8 cellular contexts compared by ENCODE assay signal in the genomic region with DNA sequence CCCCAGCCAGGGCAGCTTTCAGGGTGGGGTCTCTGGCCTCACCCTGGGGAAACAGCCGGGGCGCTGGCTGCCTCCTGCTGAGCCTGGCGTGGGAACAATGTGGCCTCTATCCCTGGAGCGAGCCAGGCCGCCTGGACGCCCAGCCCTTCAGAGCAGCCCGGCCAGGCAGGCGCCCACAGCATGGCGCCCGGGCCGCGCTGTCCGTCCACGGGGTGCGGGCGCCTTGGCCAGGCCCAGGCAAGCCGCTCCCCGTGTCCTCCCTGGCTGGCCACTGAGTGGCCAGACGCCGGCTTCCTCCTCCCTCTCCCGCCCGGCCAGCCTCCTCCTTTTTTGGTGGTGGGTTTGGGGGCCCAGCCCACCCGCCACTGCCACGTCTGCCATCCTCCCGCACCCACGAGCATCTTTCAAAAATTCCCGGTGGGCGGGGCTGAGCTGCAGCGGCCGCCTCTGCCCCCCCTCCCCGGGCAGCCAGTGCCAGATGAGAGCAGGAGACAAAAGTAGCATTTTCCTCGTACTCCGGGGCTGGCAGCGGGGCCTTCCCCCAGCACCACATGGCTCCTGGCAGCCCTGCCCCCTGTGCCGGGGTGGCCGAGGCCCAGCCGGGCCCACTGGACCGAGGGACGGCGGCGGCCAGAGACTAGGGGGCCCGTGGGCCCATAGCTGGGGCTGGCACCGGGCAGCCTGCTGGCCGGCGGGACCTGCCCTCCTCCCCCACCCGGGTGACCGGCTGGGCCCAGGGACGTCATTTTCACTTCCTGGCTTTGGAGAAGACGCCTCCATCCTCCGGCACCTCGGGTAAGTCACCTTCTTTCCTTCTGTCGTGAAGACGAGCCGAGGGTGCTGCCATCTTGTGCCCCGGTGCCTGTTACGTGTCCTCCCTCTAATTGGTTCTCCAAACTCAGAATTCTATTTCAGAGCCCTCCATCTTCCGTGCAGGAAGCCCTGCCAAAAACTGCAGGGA.
DNase-seq lines count a peak whose midpoint lies in the region; ATAC-seq and TF ChIP-seq lines count a peak whose summit lies in the region.

No MANE protein-coding gene starts in this region.

- no peak overlapping the region for H2AFZ ChIP-seq in PC-3 (ENCODE audit: low read length)
- H2AFZ ChIP-seq in fibroblast of lung (ENCODE audit: low read length): no peak overlapping the region

- POLR2A ChIA-PET in PC-3 (lab: Charles Lee; ENCODE audit: unreplicated experiment): interaction anchor here (0.5 to 1.0 kb wide), 4 partner anchors 9 to 104 kb away, joined by 3 to 8 read pairs (median 4); no protein-coding TSS in a partner anchor
- POLR2A ChIA-PET in activated CD8-positive, alpha-beta T cell treated with anti-CD3 and anti-CD28 coated beads for 36 hours (lab: Charles Lee): no interaction called here

- no peaks in the 10 kb centered on the region for H3K27me3 ChIP-seq in PC-3 (ENCODE audit: low read length)
- no peaks in the 10 kb centered on the region for H3K27me3 ChIP-seq in fibroblast of lung (ENCODE audit: control insufficient read depth, insufficient read depth, low read length)

- TF ChIP-seq CTCF in PC-3 (conservative IDR thresholded peaks at IDR 0.05; ENCODE audit: low read depth, low read length): no peak
- TF ChIP-seq CTCF in fibroblast of lung (conservative IDR thresholded peaks at IDR 0.05 in 1 of 2, IDR thresholded peaks at IDR 0.05 in 1 of 2; ENCODE audit: low read depth in 1 of 2, low read length in 2 of 2): no peak
- TF ChIP-seq CTCF in activated CD8-positive, alpha-beta T cell treated with anti-CD3 and anti-CD28 coated beads for 36 hours (IDR thresholded peaks at IDR 0.05): no peak

- H3K36me3 Mint-ChIP-seq in activated CD8-positive, alpha-beta T cell treated with anti-CD3 and anti-CD28 coated beads for 36 hours (ENCODE audit: low read depth): no peaks in the 10 kb centered on the region

- H3K4me3 ChIP-seq in PC-3 (ENCODE audit: low read length): peak overlapping the region; percentile 94
- peak overlapping the region; percentile 41 to 98 (median 82) for H3K4me3 ChIP-seq in fibroblast of lung (replicated peaks in 1 of 4; ENCODE audit: control extremely low read depth in 1 of 4, insufficient read depth in 1 of 4, low read depth in 3 of 4, low read length in 4 of 4)

- H3K27ac Mint-ChIP-seq in activated CD8-positive, alpha-beta T cell treated with anti-CD3 and anti-CD28 coated beads for 36 hours: no peak overlapping the region

- H4K20me1 ChIP-seq in PC-3 (ENCODE audit: low read length) (peaks cover 4% of the 10 kb centered on the region; the same call in 1 of the 2 replicates), fibroblast of lung (ENCODE audit: control insufficient read depth, extremely low read depth, insufficient read depth, low read length) (no peaks in the 10 kb centered on the region)

- H3K27ac ChIP-seq in PC-3 (ENCODE audit: low read length) (peak overlapping the region; percentile 99), fibroblast of lung (ENCODE audit: insufficient read depth, low read length) (peak overlapping the region; percentile 97)

- H3K4me1 ChIP-seq in PC-3 (ENCODE audit: insufficient read depth, low read length): peaks cover 57% of the 10 kb centered on the region
- peaks cover 19% of the 10 kb centered on the region for H3K4me1 ChIP-seq in fibroblast of lung (ENCODE audit: control insufficient read depth, extremely low read depth, insufficient read depth, low read length)

- intact Hi-C loops in PC-3 (cut with micrococcal nuclease) (no loop called here), posterior vena cava (cut with DNase I) (loop anchor here in 1 of 2 donors (10.0 kb wide), 1 partner anchor 745 kb away; no protein-coding TSS in a partner anchor)
- intact Hi-C loops in activated CD8-positive, alpha-beta T cell treated with anti-CD3 and anti-CD28 coated beads for 36 hours (cut with micrococcal nuclease): no loop called here

- CTCF ChIA-PET in PC-3 (lab: Charles Lee): no interaction called here
- CTCF ChIA-PET in activated CD8-positive, alpha-beta T cell treated with anti-CD3 and anti-CD28 coated beads for 36 hours (lab: Charles Lee): interaction anchor here (1.7 to 2.0 kb wide), 2 partner anchors 74 to 288 kb away, joined by 4 to 5 read pairs; no protein-coding TSS in a partner anchor

- peak overlapping the region; percentile 99 for H3K9ac ChIP-seq in PC-3 (ENCODE audit: low read length)
- H3K9ac ChIP-seq in fibroblast of lung (ENCODE audit: insufficient read depth, low read length): peak overlapping the region; percentile 87

- H3K4me2 ChIP-seq in PC-3 (ENCODE audit: low read length): peak overlapping the region; percentile 100
- peak overlapping the region; percentile 97 for H3K4me2 ChIP-seq in fibroblast of lung (ENCODE audit: extremely low read depth, insufficient read depth, low read length)

- DNase-seq in DMS 273 treated with DMSO at 0.1 percent for 48 hours (lab: John Stamatoyannopoulos, UW) (peak; percentile 51), PC-3 (peak; percentile 79), fibroblast of lung (ENCODE audit: low read depth in 2 of 2) (peak; percentile 71 to 94), posterior vena cava (ENCODE audit: low spot score) (peak; percentile 95), NCI-H510A treated with DMSO at 0.1 percent for 48 hours (lab: John Stamatoyannopoulos, UW) (no peak)
- no peak for DNase-seq in activated CD8-positive, alpha-beta T cell treated with anti-CD3 and anti-CD28 coated beads for 36 hours

- peaks cover 100% of the 10 kb centered on the region for H3K79me2 ChIP-seq in PC-3 (ENCODE audit: low read length)
- H3K79me2 ChIP-seq in fibroblast of lung (ENCODE audit: control insufficient read depth, insufficient read depth, low read length): peaks cover 100% of the 10 kb centered on the region

- H3K9me3 Mint-ChIP-seq in activated CD8-positive, alpha-beta T cell treated with anti-CD3 and anti-CD28 coated beads for 36 hours: no peaks in the 10 kb centered on the region

- no peaks in the 10 kb centered on the region for H3K9me3 ChIP-seq in PC-3 (ENCODE audit: low read length)
- H3K9me3 ChIP-seq in fibroblast of lung (ENCODE audit: control insufficient read depth, insufficient read depth, low read depth, low read length): no peaks in the 10 kb centered on the region

- H3K4me1 Mint-ChIP-seq in activated CD8-positive, alpha-beta T cell treated with anti-CD3 and anti-CD28 coated beads for 36 hours (ENCODE audit: low read depth): no peaks in the 10 kb centered on the region

- no peaks in the 10 kb centered on the region for H3K27me3 Mint-ChIP-seq in activated CD8-positive, alpha-beta T cell treated with anti-CD3 and anti-CD28 coated beads for 36 hours

- ATAC-seq in PC-3 (peak; percentile 40), GM19467 (IDR thresholded peaks at IDR 0.05; ENCODE audit: unreplicated experiment) (no peak), GM21526 (IDR thresholded peaks at IDR 0.05; ENCODE audit: low FRiP score, unreplicated experiment) (no peak)
- no peak for ATAC-seq in activated CD8-positive, alpha-beta T cell treated with anti-CD3 and anti-CD28 coated beads for 36 hours

- no peak overlapping the region for H3K4me3 Mint-ChIP-seq in activated CD8-positive, alpha-beta T cell treated with anti-CD3 and anti-CD28 coated beads for 36 hours

- peaks cover 12% of the 10 kb centered on the region for H3F3A ChIP-seq in PC-3 (ENCODE audit: low read length, unreplicated experiment)

- TSS peak; percentile 15 for BruUV-seq in PC-3 (replicated peaks; lab: Mats Ljungman, UMichigan)

- H3K9me2 ChIP-seq in PC-3 (replicated peaks; ENCODE audit: low read length): no peaks in the 10 kb centered on the region

- H3K36me3 ChIP-seq in PC-3 (ENCODE audit: low read depth, low read length) (peaks cover 37% of the 10 kb centered on the region), fibroblast of lung (ENCODE audit: control insufficient read depth, insufficient read depth, low read length) (peaks cover 37% of the 10 kb centered on the region)

Comparison
In these comparisons a context has a peak if more than half of its experiments do, and no peak if none do; other contexts are left out.
1. DNase-seq: peak in DMS 273 treated with DMSO at 0.1 percent for 48 hours (single experiment), PC-3 (single experiment), fibroblast of lung (2 of 2) and posterior vena cava (single experiment); none in NCI-H510A treated with DMSO at 0.1 percent for 48 hours (single experiment) and activated CD8-positive, alpha-beta T cell treated with anti-CD3 and anti-CD28 coated beads for 36 hours (single experiment).